ENCODE assay signal across 24 cellular contexts in the genomic region with DNA sequence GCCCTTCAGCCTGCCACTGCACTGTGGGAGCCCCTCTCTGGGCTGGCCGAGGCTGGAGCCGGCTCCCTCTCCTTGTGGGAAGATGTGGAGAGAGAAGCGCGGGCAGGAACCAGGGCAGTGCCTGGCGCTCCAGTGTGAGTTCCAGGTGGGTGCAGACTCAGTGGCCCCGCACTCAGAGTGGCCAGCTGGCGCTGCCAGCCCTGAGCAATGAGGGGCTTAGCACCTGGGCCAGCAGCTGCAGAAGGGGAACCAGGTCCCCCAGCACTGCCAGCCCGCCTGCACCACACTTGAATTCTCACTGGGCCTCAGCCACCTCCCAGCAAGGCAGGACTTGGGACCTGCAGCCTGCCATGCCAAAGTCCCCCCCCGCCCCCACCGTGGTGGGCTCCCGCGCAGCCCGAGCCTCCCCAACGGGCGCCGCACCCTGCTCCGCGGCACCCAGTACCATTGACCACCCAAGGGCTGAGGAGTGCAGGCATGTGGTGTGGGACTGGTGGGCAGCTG.
"Had no signal": no experiment of that assay in that cellular context is flagged by ENCODE, and none has a peak within 500 bp of the region (broad histone marks: within the 10 kb centered on the region; RNA-seq: fewer than 3 reads in every experiment).

No MANE protein-coding gene starts in this region.

- H3K36me3 Mint-ChIP-seq: naive thymus-derived CD8-positive, alpha-beta T cell had no signal

- H3K4me3 ChIP-seq: heart left ventricle, left ventricle myocardium inferior, pancreas, psoas muscle, right lobe of liver, skin epidermis, stomach, testis, thyroid gland, transverse colon, upper lobe of left lung had no signal

- DNase-seq: hypothalamus; immature natural killer cell; left ventricle myocardium inferior; mammary epithelial cell; mesenchymal stem cell; naive thymus-derived CD8-positive, alpha-beta T cell; nucleus accumbens; right lobe of liver; stimulated activated CD4-positive, alpha-beta T cell treated with anti-CD3 and anti-CD28 coated beads, Interleukin-12 subunit alpha, Interleukin-12 subunit beta, amount 100 ng/mL, for 4 hours; stimulated activated CD4-positive, alpha-beta T cell treated with anti-CD3 and anti-CD28 coated beads, Interleukin-15, amount 100 ng/mL, for 24 hours; stimulated activated CD4-positive, alpha-beta T cell treated with anti-CD3 and anti-CD28 coated beads, Interleukin-2, amount 100 ng/mL, for 24 hours; stimulated activated CD4-positive, alpha-beta T cell treated with anti-CD3 and anti-CD28 coated beads, Interleukin-4, amount 100 ng/mL, for 1 hour; stimulated activated naive CD4-positive, alpha-beta T cell; stomach; testis; thyroid gland; transverse colon had no signal

- H3K27ac ChIP-seq: heart left ventricle, left ventricle myocardium inferior, pancreas, psoas muscle, right lobe of liver, skin epidermis, stomach, testis, thyroid gland, transverse colon, upper lobe of left lung had no signal

- H3K4me3 Mint-ChIP-seq: immature natural killer cell; naive thymus-derived CD8-positive, alpha-beta T cell; nephron; neural crest cell had no signal

- H3K27me3 Mint-ChIP-seq: naive thymus-derived CD8-positive, alpha-beta T cell had no signal

- H3K36me3 ChIP-seq: heart left ventricle, left ventricle myocardium inferior, pancreas, right lobe of liver, stomach, thyroid gland, transverse colon, upper lobe of left lung had no signal

- H3K4me1 Mint-ChIP-seq: immature natural killer cell; naive thymus-derived CD8-positive, alpha-beta T cell; nephron; neural crest cell had no signal

- H3K4me1 ChIP-seq: heart left ventricle, left ventricle myocardium inferior, pancreas, psoas muscle, right lobe of liver, stomach, testis, thyroid gland, transverse colon, upper lobe of left lung had no signal

- H3K9me3 ChIP-seq: pancreas, psoas muscle, right lobe of liver, testis, thyroid gland, transverse colon had no signal

- H3K27ac Mint-ChIP-seq: immature natural killer cell; naive thymus-derived CD8-positive, alpha-beta T cell; nephron had no signal

- H3K27me3 ChIP-seq: heart left ventricle, pancreas, right lobe of liver, stomach, testis, thyroid gland, transverse colon, upper lobe of left lung had no signal

- ATAC-seq: heart left ventricle; naive thymus-derived CD8-positive, alpha-beta T cell; pancreas had no signal
